1 cellular context compared by ENCODE assay signal in genomic region chr2:20648207-20648606, GRCh38.
TF ChIP-seq lines count a peak whose summit lies in the region.

No MANE protein-coding gene starts in this region.

TF ChIP-seq in neural cell, 6 proteins besides CTCF, POLR2A, EP300 and RAD21:
- TF ChIP-seq, protein P1, sequence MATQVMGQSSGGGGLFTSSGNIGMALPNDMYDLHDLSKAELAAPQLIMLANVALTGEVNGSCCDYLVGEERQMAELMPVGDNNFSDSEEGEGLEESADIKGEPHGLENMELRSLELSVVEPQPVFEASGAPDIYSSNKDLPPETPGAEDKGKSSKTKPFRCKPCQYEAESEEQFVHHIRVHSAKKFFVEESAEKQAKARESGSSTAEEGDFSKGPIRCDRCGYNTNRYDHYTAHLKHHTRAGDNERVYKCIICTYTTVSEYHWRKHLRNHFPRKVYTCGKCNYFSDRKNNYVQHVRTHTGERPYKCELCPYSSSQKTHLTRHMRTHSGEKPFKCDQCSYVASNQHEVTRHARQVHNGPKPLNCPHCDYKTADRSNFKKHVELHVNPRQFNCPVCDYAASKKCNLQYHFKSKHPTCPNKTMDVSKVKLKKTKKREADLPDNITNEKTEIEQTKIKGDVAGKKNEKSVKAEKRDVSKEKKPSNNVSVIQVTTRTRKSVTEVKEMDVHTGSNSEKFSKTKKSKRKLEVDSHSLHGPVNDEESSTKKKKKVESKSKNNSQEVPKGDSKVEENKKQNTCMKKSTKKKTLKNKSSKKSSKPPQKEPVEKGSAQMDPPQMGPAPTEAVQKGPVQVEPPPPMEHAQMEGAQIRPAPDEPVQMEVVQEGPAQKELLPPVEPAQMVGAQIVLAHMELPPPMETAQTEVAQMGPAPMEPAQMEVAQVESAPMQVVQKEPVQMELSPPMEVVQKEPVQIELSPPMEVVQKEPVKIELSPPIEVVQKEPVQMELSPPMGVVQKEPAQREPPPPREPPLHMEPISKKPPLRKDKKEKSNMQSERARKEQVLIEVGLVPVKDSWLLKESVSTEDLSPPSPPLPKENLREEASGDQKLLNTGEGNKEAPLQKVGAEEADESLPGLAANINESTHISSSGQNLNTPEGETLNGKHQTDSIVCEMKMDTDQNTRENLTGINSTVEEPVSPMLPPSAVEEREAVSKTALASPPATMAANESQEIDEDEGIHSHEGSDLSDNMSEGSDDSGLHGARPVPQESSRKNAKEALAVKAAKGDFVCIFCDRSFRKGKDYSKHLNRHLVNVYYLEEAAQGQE (IDR thresholded peaks at IDR 0.05; ENCODE audit: borderline replicate concordance): no peak
